ENCODE assay signal across 9 cellular contexts in the genomic region with DNA sequence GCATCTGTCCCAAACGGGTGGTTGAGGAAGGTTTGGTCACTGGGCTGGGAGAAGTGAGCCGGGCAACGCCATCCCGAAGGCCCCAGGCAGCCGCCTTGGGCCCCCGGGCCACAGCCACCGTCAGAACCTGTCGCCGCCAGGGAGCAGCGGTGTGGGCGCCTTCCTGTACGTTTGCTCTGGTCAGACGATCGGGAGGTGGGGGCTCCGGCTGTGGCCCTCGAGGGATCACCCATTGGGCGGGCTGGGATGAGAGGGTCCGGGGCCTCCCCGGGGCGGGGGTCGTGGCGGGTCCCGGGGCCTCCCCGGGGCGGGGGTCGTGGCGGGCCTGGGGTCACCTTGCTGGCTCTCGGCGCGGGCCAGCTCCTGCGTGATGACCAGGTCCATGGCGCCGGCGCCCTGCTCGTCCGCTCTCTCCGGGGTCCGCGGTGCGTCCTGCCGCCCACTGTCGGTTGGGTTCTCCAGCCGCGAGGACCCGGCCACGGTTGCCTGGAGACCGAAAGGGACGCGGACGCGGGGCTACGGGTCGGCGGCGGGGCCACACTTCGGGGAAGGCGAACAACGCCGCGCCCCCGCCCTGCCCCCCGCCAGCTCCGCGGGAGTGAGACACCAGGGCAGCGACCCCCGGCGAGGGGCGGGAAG. TPM values are rescaled to one million over a fixed set of nuclear protein-coding genes. Genes with fewer than 3 reads are reported as not detected.
DNase-seq lines count a peak whose midpoint lies in the region; ATAC-seq and TF ChIP-seq lines count a peak whose summit lies in the region.
"Had no signal": no experiment of that assay in that cellular context is flagged by ENCODE, and none has a peak within 500 bp of the region (broad histone marks: within the 10 kb centered on the region; RNA-seq: fewer than 3 reads in every experiment).

A gene (minus strand): TSS at position 470 of the 639 bp plus-strand sequence. CDS start 86 bp downstream, at position 384.

- no peaks in the 10 kb centered on the region for H3K9me3 ChIP-seq in NT2/D1 (ENCODE audit: insufficient read depth, low read length)
- no peaks in the 10 kb centered on the region for H3K9me3 ChIP-seq in endodermal cell (ENCODE audit: control insufficient read depth, low read length)
- no peaks in the 10 kb centered on the region for H3K9me3 ChIP-seq in thoracic aorta

- peak within 1 kb of the TSS; percentile 61 for H3K9ac ChIP-seq in NT2/D1 (ENCODE audit: insufficient read length, low read depth)
- H3K9ac ChIP-seq in endodermal cell (ENCODE audit: extremely low read depth, low read length, poor library complexity, severe bottlenecking) = peak within 1 kb of the TSS; percentile 15

- TF ChIP-seq CTCF in GM10266 (IDR thresholded peaks at IDR 0.05; ENCODE audit: control insufficient read depth, insufficient read depth, low read depth, missing control alignments) (no peak), endodermal cell (conservative IDR thresholded peaks at IDR 0.05) (peak; percentile 52), thoracic aorta (IDR thresholded peaks at IDR 0.05) (no peak)

- H3K27ac ChIP-seq in endodermal cell (ENCODE audit: low read depth, low read length) (no peak within 1 kb of the TSS), thoracic aorta (no peak within 1 kb of the TSS)

- ATAC-seq in memory B cell (ENCODE audit: low read depth) (peak; percentile 17), thoracic aorta (ENCODE audit: insufficient number of reproducible peaks, low FRiP score, low read depth) (no peak)

- H3K4me3 ChIP-seq in NT2/D1 (ENCODE audit: insufficient read length, low read depth) (peak within 1 kb of the TSS; percentile 35), endodermal cell (ENCODE audit: low read length) (peak within 1 kb of the TSS; percentile 84), thoracic aorta (peak within 1 kb of the TSS; percentile 61)

- H3K9me3 Mint-ChIP-seq in endodermal cell = no peaks in the 10 kb centered on the region
- no peaks in the 10 kb centered on the region for H3K9me3 Mint-ChIP-seq in memory B cell

- H3K27me3 ChIP-seq in NT2/D1 (ENCODE audit: insufficient read depth, insufficient read length) = peaks cover 4% of the 10 kb centered on the region
- no peaks in the 10 kb centered on the region for H3K27me3 ChIP-seq in endodermal cell (ENCODE audit: control insufficient read depth, insufficient read depth, low read length, poor library complexity, severe bottlenecking)
- no peaks in the 10 kb centered on the region for H3K27me3 ChIP-seq in thoracic aorta (replicated peaks; ENCODE audit: insufficient read depth)

- H3K27ac Mint-ChIP-seq in endodermal cell (peak within 1 kb of the TSS; percentile 52), memory B cell (no peak within 1 kb of the TSS)

- H3K4me1 ChIP-seq in NT2/D1 (ENCODE audit: insufficient read depth, insufficient read length) = peaks cover 6% of the 10 kb centered on the region
- no peaks in the 10 kb centered on the region for H3K4me1 ChIP-seq in endodermal cell (ENCODE audit: control insufficient read depth, insufficient read depth, low read length)
- peaks cover 0 to 10% of the 10 kb centered on the region in 2 donors for H3K4me1 ChIP-seq in thoracic aorta (ENCODE audit: control insufficient read depth in 1 of 2, low read depth in 2 of 2)

- H3K27me3 Mint-ChIP-seq in endodermal cell (ENCODE audit: insufficient read depth) = peaks cover 7% of the 10 kb centered on the region
- peaks cover 33% of the 10 kb centered on the region for H3K27me3 Mint-ChIP-seq in memory B cell

- H3K36me3 Mint-ChIP-seq in endodermal cell (ENCODE audit: low read depth) = peaks cover 7% of the 10 kb centered on the region
- H3K36me3 Mint-ChIP-seq in memory B cell = no peaks in the 10 kb centered on the region

- DNase-seq in GM10266 (ENCODE audit: extremely low spot score) = peak; percentile 71
- no peak for DNase-seq in NT2/D1 (ENCODE audit: low read depth, low spot score)
- peak; percentile 93 for DNase-seq in endodermal cell
- DNase-seq in memory B cell (ENCODE audit: low spot score in 2 of 2) = no peak
- no peak for DNase-seq in thoracic aorta (ENCODE audit: low spot score)
- DNase-seq in NCI-H1436 treated with DMSO at 0.1 percent for 48 hours (lab: John Stamatoyannopoulos, UW) = no peak
- DNase-seq in activated gamma-delta T cell treated with Interleukin-2 at 50 U/mL for 16 hours = no peak
- DNase-seq in RKO (ENCODE audit: low spot score) = no peak

- H3K4me1 Mint-ChIP-seq in endodermal cell (peaks cover 5% of the 10 kb centered on the region), memory B cell (peaks cover 16% of the 10 kb centered on the region)

- 0 to 3% methylated on average over 4 to 68 of the region's 68 CpGs for WGBS in endodermal cell (ENCODE audit: insufficient coverage in 1 of 2, insufficient read length in 1 of 2), 2 experiments

- H3K4me3 Mint-ChIP-seq in endodermal cell = peak within 1 kb of the TSS; percentile 61
- H3K4me3 Mint-ChIP-seq in memory B cell = peak within 1 kb of the TSS; percentile 74

- H3K36me3 ChIP-seq in NT2/D1 (ENCODE audit: insufficient read depth, insufficient read length, low read length) (no peaks in the 10 kb centered on the region), endodermal cell (ENCODE audit: control insufficient read depth, insufficient read depth, low read length) (peaks cover 20% of the 10 kb centered on the region), thoracic aorta (no peaks in the 10 kb centered on the region)

RNA-seq across cellular contexts. Expression of the gene that starts here (rescaled TPM):
- 10 to 100 TPM in 1 of 2 donors, 1 to 10 TPM in 1; 9.9 to 10.5 TPM for total RNA-seq in endodermal cell
- 4.3 TPM for polyA plus RNA-seq in endodermal cell (2013, experiment 1 of 2)
- 2.9 TPM for polyA plus RNA-seq in endodermal cell (2013, experiment 2 of 2)
- not detected for total RNA-seq in thoracic aorta
- total RNA-seq: RPMI7951 had no signal

Comparison
In these comparisons a context has a peak if more than half of its experiments do, and no peak if none do; other contexts are left out.
1. RNA of the gene that starts here (total RNA-seq): 9.9 to 10.5 TPM in endodermal cell; not detected in thoracic aorta; every median in the first group is over 10 times any median in the second.
2. DNase-seq: peak in GM10266 (single experiment) and endodermal cell (single experiment); none in NT2/D1 (single experiment), memory B cell (0 of 2), thoracic aorta (single experiment), NCI-H1436 treated with DMSO at 0.1 percent for 48 hours (single experiment), activated gamma-delta T cell treated with Interleukin-2 at 50 U/mL for 16 hours (single experiment) and RKO (single experiment).
3. Peak in every context shown above with its lines, with median percentiles within 50 percentile points of each other: H3K4me3 ChIP-seq.